8 cellular contexts compared by ENCODE assay signal in genomic region chr15:75107905-75108838, GRCh38.
DNase-seq lines count a peak whose midpoint lies in the region; ATAC-seq and TF ChIP-seq lines count a peak whose summit lies in the region.

No MANE protein-coding gene starts in this region.

- DNase-seq in GM13977 (ENCODE audit: low spot score) (peak; percentile 60), NOMO-1 (lab: John Stamatoyannopoulos, UW; ENCODE audit: unreplicated experiment in 2 of 2) (peak; percentile 91 to 93), glomerular endothelial cell (ENCODE audit: extremely low read depth, low read depth, low spot score) (peak; percentile 60), left lobe of liver (ENCODE audit: low spot score) (no peak), NCI-H1048 (lab: John Stamatoyannopoulos, UW) (no peak), NCI-H2196 (lab: John Stamatoyannopoulos, UW; ENCODE audit: unreplicated experiment) (no peak)
- peak; percentile 46 for DNase-seq in activated T-cell treated with anti-CD3 and anti-CD28 coated beads, Interleukin-2, amount 50 U/mL, for 1 hour
- DNase-seq in stimulated activated CD8-positive, alpha-beta memory T cell treated with anti-CD3 and anti-CD28 coated beads, Interleukin-15, amount 100 ng/mL, for 24 hours (ENCODE audit: low read depth), result peak; percentile 26

- ATAC-seq in left lobe of liver, result no peak

- in situ Hi-C loops in GM13977 (cut with MboI; ENCODE audit: low pct_unique_long_range_greater_than_20kb, low sequenced_read_pairs, unreplicated experiment), result no loop called here

- TF ChIP-seq CTCF in GM13977 (IDR thresholded peaks at IDR 0.05; ENCODE audit: extremely low read depth, insufficient read depth, missing control alignments), result no peak

Comparison
In these comparisons a context has a peak if more than half of its experiments do, and no peak if none do; other contexts are left out.
1. DNase-seq: peak in GM13977 (single experiment), NOMO-1 (2 of 2), activated T-cell treated with anti-CD3 and anti-CD28 coated beads, Interleukin-2, amount 50 U/mL, for 1 hour (single experiment), glomerular endothelial cell (single experiment) and stimulated activated CD8-positive, alpha-beta memory T cell treated with anti-CD3 and anti-CD28 coated beads, Interleukin-15, amount 100 ng/mL, for 24 hours (single experiment); none in left lobe of liver (single experiment), NCI-H1048 (single experiment) and NCI-H2196 (single experiment).